22 cellular contexts compared by ENCODE assay signal in the genomic region with DNA sequence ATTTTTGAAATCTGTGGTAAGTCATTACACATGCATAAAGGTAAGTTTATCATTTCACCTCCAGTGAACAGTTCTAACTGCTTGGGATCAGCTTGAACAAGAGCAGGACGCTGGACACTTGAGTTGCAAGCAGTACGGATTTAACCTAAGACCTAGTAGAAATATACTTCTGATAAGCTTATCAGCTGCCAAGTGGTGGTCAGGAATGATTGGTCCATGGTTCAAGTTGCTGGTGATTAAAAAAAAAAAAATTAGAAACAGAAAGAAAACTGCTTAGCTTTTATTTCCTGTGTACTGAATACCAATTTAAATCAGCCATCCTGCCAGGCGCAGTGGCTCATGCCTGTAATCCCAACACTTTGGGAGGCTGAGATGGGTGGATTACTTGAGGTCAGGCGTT.
DNase-seq lines count a peak whose midpoint lies in the region; ATAC-seq, FAIRE-seq and TF ChIP-seq lines count a peak whose summit lies in the region.
"Had no signal": no experiment of that assay in that cellular context is flagged by ENCODE, and none has a peak within 500 bp of the region (broad histone marks: within the 10 kb centered on the region; RNA-seq: fewer than 3 reads in every experiment).

No MANE protein-coding gene starts in this region.

- H3K36me3 ChIP-seq in endothelial cell of umbilical vein (ENCODE audit: control insufficient read depth in 2 of 2, extremely low read depth in 1 of 2, insufficient read depth in 2 of 2, low read length in 2 of 2) (no peaks in the 10 kb centered on the region), WERI-Rb-1 (no peaks in the 10 kb centered on the region)
- H3K36me3 ChIP-seq: Peyer's patch had no signal

- H3K27ac Mint-ChIP-seq in activated CD4-positive, alpha-beta T cell treated with anti-CD3 and anti-CD28 coated beads for 36 hours = peak overlapping the region; percentile 26
- H3K27ac Mint-ChIP-seq in nephron = peak overlapping the region; percentile 23 to 72 (median 62)
- H3K27ac Mint-ChIP-seq: IgD-negative memory B cell had no signal

- H3K9me3 Mint-ChIP-seq in activated CD4-positive, alpha-beta T cell treated with anti-CD3 and anti-CD28 coated beads for 36 hours (ENCODE audit: low read depth) = no peaks in the 10 kb centered on the region
- H3K9me3 Mint-ChIP-seq in nephron = no peaks in the 10 kb centered on the region
- H3K9me3 Mint-ChIP-seq: IgD-negative memory B cell had no signal

- no peaks in the 10 kb centered on the region for H3K27me3 ChIP-seq in endothelial cell of umbilical vein (ENCODE audit: control insufficient read depth in 2 of 2, insufficient read depth in 2 of 2, low read length in 2 of 2)
- H3K27me3 ChIP-seq in WERI-Rb-1 (ENCODE audit: insufficient read depth, low read depth, severe bottlenecking) = no peaks in the 10 kb centered on the region
- H3K27me3 ChIP-seq: Peyer's patch had no signal

- no peak overlapping the region for H3K9ac ChIP-seq in endothelial cell of umbilical vein (replicated peaks; ENCODE audit: extremely low read depth, insufficient read depth, low read length)

- H3K4me1 Mint-ChIP-seq in activated CD4-positive, alpha-beta T cell treated with anti-CD3 and anti-CD28 coated beads for 36 hours = peaks cover 29% of the 10 kb centered on the region
- peaks cover 41% of the 10 kb centered on the region for H3K4me1 Mint-ChIP-seq in nephron

- FAIRE-seq in endothelial cell of umbilical vein (lab: Jason Lieb, UNC) = no peak
- FAIRE-seq: A204.1, GM12878 had no signal

- no peak overlapping the region for H3K4me3 Mint-ChIP-seq in activated CD4-positive, alpha-beta T cell treated with anti-CD3 and anti-CD28 coated beads for 36 hours
- H3K4me3 Mint-ChIP-seq in nephron = no peak overlapping the region

- H2AFZ ChIP-seq in endothelial cell of umbilical vein (ENCODE audit: low read depth, low read length) = no peak overlapping the region

- H4K20me1 ChIP-seq in endothelial cell of umbilical vein (replicated peaks; ENCODE audit: control insufficient read depth, extremely low read depth, insufficient read depth, low read length) = no peaks in the 10 kb centered on the region

- dilution Hi-C loops in endothelial cell of umbilical vein (cut with MboI; ENCODE audit: extremely low pct_ligation_motif_present, low sequenced_read_pairs) = no loop called here

- intact Hi-C loops in activated CD4-positive, alpha-beta T cell treated with anti-CD3 and anti-CD28 coated beads for 36 hours (cut with DNase I, micrococcal nuclease) = no loop called here
- intact Hi-C loops in endothelial cell of umbilical vein (cut with micrococcal nuclease) = loop anchor here (5.0 kb wide), 1 partner anchor 214 kb away; no protein-coding TSS in a partner anchor

- H3K79me2 ChIP-seq in endothelial cell of umbilical vein (ENCODE audit: control insufficient read depth, insufficient read depth, low read length) = no peaks in the 10 kb centered on the region

- POLR2A ChIA-PET in activated CD4-positive, alpha-beta T cell treated with anti-CD3 and anti-CD28 coated beads for 36 hours (lab: Charles Lee) = no interaction called here
- POLR2A ChIA-PET in endothelial cell of umbilical vein (lab: Charles Lee) = interaction anchor here (0.6 to 1.0 kb wide), 2 partner anchors 19 to 47 kb away, joined by 3 to 4 read pairs; no protein-coding TSS in a partner anchor

- H3K4me2 ChIP-seq in endothelial cell of umbilical vein (ENCODE audit: insufficient read depth, low read length) = no peak overlapping the region

- peaks cover 5% of the 10 kb centered on the region for H3K36me3 Mint-ChIP-seq in activated CD4-positive, alpha-beta T cell treated with anti-CD3 and anti-CD28 coated beads for 36 hours (ENCODE audit: low read depth)
- no peaks in the 10 kb centered on the region for H3K36me3 Mint-ChIP-seq in nephron (ENCODE audit: low read depth)

- TF ChIP-seq CTCF in endothelial cell of umbilical vein (IDR thresholded peaks at IDR 0.05; ENCODE audit: extremely low read depth in 1 of 2, insufficient read depth in 1 of 2, low read depth in 1 of 2, low read length in 2 of 2) (no peak), nephron (IDR thresholded peaks at IDR 0.05; ENCODE audit: unreplicated experiment in 3 of 3) (no peak), WERI-Rb-1 (IDR thresholded peaks at IDR 0.05; ENCODE audit: low read depth, low read length) (no peak)

- H3K27ac ChIP-seq in endothelial cell of umbilical vein (ENCODE audit: insufficient read depth, low read depth, low read length) = no peak overlapping the region
- no peak overlapping the region for H3K27ac ChIP-seq in WERI-Rb-1
- H3K27ac ChIP-seq: C4-2B, Peyer's patch had no signal

- ATAC-seq in activated CD4-positive, alpha-beta T cell treated with anti-CD3 and anti-CD28 coated beads for 36 hours = no peak
- no peak for ATAC-seq in GM19397 (IDR thresholded peaks at IDR 0.05; ENCODE audit: unreplicated experiment)
- ATAC-seq: GM12878 had no signal

- H3K4me1 ChIP-seq in endothelial cell of umbilical vein (ENCODE audit: control insufficient read depth, extremely low read depth, insufficient read depth, low read length) = peaks cover 36% of the 10 kb centered on the region
- H3K4me1 ChIP-seq: Peyer's patch had no signal

- no TSS peak for BruUV-seq in endothelial cell of umbilical vein (replicated peaks; lab: Mats Ljungman, UMichigan)

- H3K4me3 ChIP-seq in endothelial cell of umbilical vein (replicated peaks in 1 of 3; ENCODE audit: insufficient read depth in 1 of 3, low read depth in 1 of 3, low read length in 3 of 3) = no peak overlapping the region
- H3K4me3 ChIP-seq in WERI-Rb-1 (ENCODE audit: low read depth, low read length) = no peak overlapping the region
- H3K4me3 ChIP-seq: GM12878, Peyer's patch had no signal

- no peaks in the 10 kb centered on the region for H3K27me3 Mint-ChIP-seq in activated CD4-positive, alpha-beta T cell treated with anti-CD3 and anti-CD28 coated beads for 36 hours
- H3K27me3 Mint-ChIP-seq in nephron (ENCODE audit: low read depth) = no peaks in the 10 kb centered on the region
- H3K27me3 Mint-ChIP-seq: IgD-negative memory B cell had no signal

- no peak for TF ChIP-seq POLR2A in endothelial cell of umbilical vein (IDR thresholded peaks at IDR 0.05; ENCODE audit: low read depth, low read length)

- CTCF ChIA-PET in activated CD4-positive, alpha-beta T cell treated with anti-CD3 and anti-CD28 coated beads for 36 hours (lab: Charles Lee) = no interaction called here
- CTCF ChIA-PET in endothelial cell of umbilical vein (lab: Charles Lee) = interaction anchor here (1.3 to 2.5 kb wide), 4 partner anchors 15 to 44 kb away, joined by 3 to 10 read pairs (median 4); no protein-coding TSS in a partner anchor

- H3K9me3 ChIP-seq in endothelial cell of umbilical vein (replicated peaks; ENCODE audit: control insufficient read depth, insufficient read depth, low read length) (no peaks in the 10 kb centered on the region), WERI-Rb-1 (ENCODE audit: severe bottlenecking) (no peaks in the 10 kb centered on the region)
- H3K9me3 ChIP-seq: Peyer's patch had no signal

- DNase-seq in activated CD4-positive, alpha-beta T cell treated with anti-CD3 and anti-CD28 coated beads for 36 hours = no peak
- DNase-seq in activated CD4-positive, alpha-beta T cell treated with anti-CD3 and anti-CD28 coated beads for 1 hour = no peak
- DNase-seq in OCI-M1 (lab: John Stamatoyannopoulos, UW) = peak; percentile 27
- DNase-seq in endothelial cell of umbilical vein (ENCODE audit: low read depth, low spot score) = peak; percentile 45
- DNase-seq in HT-29 (ENCODE audit: low spot score) = no peak
- no peak for DNase-seq in WERI-Rb-1
- DNase-seq: DND-41; GOT3; NCI-H1105; NCI-H146; NCI-H2029 treated with DMSO at 0.1 percent for 48 hours; NCI-H345; NCI-H524; NCI-H774; NK-92 treated with Interleukin-12 subunit alpha and Interleukin-12 subunit beta, amount 100 ng/mL, for 24 hours; Peyer's patch had no signal

- no peaks in the 10 kb centered on the region for H3K9me1 ChIP-seq in endothelial cell of umbilical vein (replicated peaks; ENCODE audit: control insufficient read depth, extremely low read depth, insufficient read depth, low read length)

TF ChIP-seq in endothelial cell of umbilical vein, 7 proteins besides CTCF, POLR2A, EP300 and RAD21:
- TF ChIP-seq MYC (IDR thresholded peaks at IDR 0.05; ENCODE audit: low read depth, low read length) (no peak), POLR2AphosphoS5 (IDR thresholded peaks at IDR 0.05; ENCODE audit: insufficient read depth, low read depth, low read length) (no peak), FOS (IDR thresholded peaks at IDR 0.05; ENCODE audit: borderline replicate concordance, insufficient read depth, low read length) (no peak)
TF ChIP-seq in endothelial cell of umbilical vein: peak in this region for 0.

Comparison
In these comparisons a context has a peak if more than half of its experiments do, and no peak if none do; other contexts are left out.
1. DNase-seq: peak in OCI-M1 (single experiment) and endothelial cell of umbilical vein (single experiment); none in activated CD4-positive, alpha-beta T cell treated with anti-CD3 and anti-CD28 coated beads for 36 hours (single experiment), activated CD4-positive, alpha-beta T cell treated with anti-CD3 and anti-CD28 coated beads for 1 hour (single experiment), HT-29 (single experiment) and WERI-Rb-1 (single experiment).